1 cellular context compared by ENCODE assay signal in the genomic region with DNA sequence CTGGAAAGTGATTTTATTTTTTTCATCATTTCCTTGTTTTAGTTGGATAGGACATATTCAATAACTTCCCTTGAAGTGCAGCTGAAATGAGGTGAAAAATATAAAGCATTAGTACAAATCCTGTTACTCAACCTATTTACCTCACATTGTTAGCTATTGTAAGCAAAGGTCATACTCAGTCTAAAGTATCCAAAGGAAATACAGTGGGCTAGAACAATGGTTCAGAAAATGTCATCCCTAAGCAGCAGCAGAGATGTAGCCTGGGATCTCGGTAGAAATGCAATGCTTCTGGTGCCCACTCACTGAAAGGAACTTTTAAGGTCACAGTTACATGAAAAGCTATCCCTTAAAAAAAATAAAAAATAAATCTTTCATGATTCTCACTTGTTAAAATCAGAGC.
TF ChIP-seq lines count a peak whose summit lies in the region.

No MANE protein-coding gene starts in this region.

TF ChIP-seq in endothelial cell of umbilical vein, 7 proteins besides CTCF, POLR2A, EP300 and RAD21 (continued from another document):
- TF ChIP-seq, protein P1, sequence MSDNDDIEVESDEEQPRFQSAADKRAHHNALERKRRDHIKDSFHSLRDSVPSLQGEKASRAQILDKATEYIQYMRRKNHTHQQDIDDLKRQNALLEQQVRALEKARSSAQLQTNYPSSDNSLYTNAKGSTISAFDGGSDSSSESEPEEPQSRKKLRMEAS (IDR thresholded peaks at IDR 0.05; ENCODE audit: insufficient read depth, insufficient read length): no peak
- TF ChIP-seq EZH2 (IDR thresholded peaks at IDR 0.05; ENCODE audit: borderline replicate concordance, low read depth, low read length, severe bottlenecking): no peak
- TF ChIP-seq GATA2 (IDR thresholded peaks at IDR 0.05; ENCODE audit: insufficient read depth, insufficient read length, low read depth, low read length): no peak
- TF ChIP-seq POLR2AphosphoS5 (IDR thresholded peaks at IDR 0.05; ENCODE audit: insufficient read depth, low read depth, low read length): no peak
